In genomic region chr17:20009302-20010098, GRCh38 we compare ENCODE assay signal across 1 cellular context.
TF ChIP-seq lines count a peak whose summit lies in the region.

TSS of gene SPECC1 (plus strand) at chr17:20009359. CDS start at chr17:20096652, 87,293 bp downstream.

TF ChIP-seq in H1, 55 proteins besides CTCF, POLR2A, EP300 and RAD21:
- TF ChIP-seq TAF7 (optimal IDR thresholded peaks at IDR 0.05; ENCODE audit: borderline replicate concordance, low read depth, low read length): peak; percentile 35
- TF ChIP-seq, protein P1, sequence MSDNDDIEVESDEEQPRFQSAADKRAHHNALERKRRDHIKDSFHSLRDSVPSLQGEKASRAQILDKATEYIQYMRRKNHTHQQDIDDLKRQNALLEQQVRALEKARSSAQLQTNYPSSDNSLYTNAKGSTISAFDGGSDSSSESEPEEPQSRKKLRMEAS (IDR thresholded peaks at IDR 0.05): peak; percentile 67
- peak; percentile 23; the same call in 1 of the 2 replicates for TF ChIP-seq CREB1 (IDR thresholded peaks at IDR 0.05)
- TF ChIP-seq PHF8 (conservative IDR thresholded peaks at IDR 0.05; ENCODE audit: low read depth, low read length): peak; percentile 30; the same call in 1 of the 2 replicates
- TF ChIP-seq KDM4A (IDR thresholded peaks at IDR 0.05; ENCODE audit: low read depth, low read length, severe bottlenecking): peak; percentile 96
- TF ChIP-seq SIN3A (conservative IDR thresholded peaks at IDR 0.05 in 1 of 2, IDR thresholded peaks at IDR 0.05 in 1 of 2; ENCODE audit: low read depth in 1 of 2, low read length in 2 of 2): peak in 1 of 2 experiments; percentile 41; a peak in 1 of 4 replicates
- 0 out of 2 replicates have a peak, but pooled peaks have one; percentile 56 for TF ChIP-seq RBBP5 (IDR thresholded peaks at IDR 0.05; ENCODE audit: borderline replicate concordance, low read depth, low read length)
- TF ChIP-seq CBX5 (IDR thresholded peaks at IDR 0.05; ENCODE audit: low read depth, low read length): no peak
- TF ChIP-seq CEBPB (IDR thresholded peaks at IDR 0.05; ENCODE audit: low read depth, low read length): no peak
- TF ChIP-seq, protein P2, sequence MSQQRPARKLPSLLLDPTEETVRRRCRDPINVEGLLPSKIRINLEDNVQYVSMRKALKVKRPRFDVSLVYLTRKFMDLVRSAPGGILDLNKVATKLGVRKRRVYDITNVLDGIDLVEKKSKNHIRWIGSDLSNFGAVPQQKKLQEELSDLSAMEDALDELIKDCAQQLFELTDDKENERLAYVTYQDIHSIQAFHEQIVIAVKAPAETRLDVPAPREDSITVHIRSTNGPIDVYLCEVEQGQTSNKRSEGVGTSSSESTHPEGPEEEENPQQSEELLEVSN (IDR thresholded peaks at IDR 0.05): peak; percentile 73
- TF ChIP-seq YY1 (IDR thresholded peaks at IDR 0.05; ENCODE audit: low read depth, low read length): peak; percentile 77; the same call in 1 of the 2 replicates
- TF ChIP-seq JUND (IDR thresholded peaks at IDR 0.05; ENCODE audit: low read length): no peak; the same call in 1 of the 2 replicates
- peak; percentile 61 for TF ChIP-seq TAF1 (IDR thresholded peaks at IDR 0.05; ENCODE audit: low read depth, low read length)
- TF ChIP-seq, protein P3, sequence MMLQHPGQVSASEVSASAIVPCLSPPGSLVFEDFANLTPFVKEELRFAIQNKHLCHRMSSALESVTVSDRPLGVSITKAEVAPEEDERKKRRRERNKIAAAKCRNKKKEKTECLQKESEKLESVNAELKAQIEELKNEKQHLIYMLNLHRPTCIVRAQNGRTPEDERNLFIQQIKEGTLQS (IDR thresholded peaks at IDR 0.05; ENCODE audit: insufficient read depth, low read depth, low read length): no peak
